Comparison of ENCODE assay signal across 14 cellular contexts in the genomic region with DNA sequence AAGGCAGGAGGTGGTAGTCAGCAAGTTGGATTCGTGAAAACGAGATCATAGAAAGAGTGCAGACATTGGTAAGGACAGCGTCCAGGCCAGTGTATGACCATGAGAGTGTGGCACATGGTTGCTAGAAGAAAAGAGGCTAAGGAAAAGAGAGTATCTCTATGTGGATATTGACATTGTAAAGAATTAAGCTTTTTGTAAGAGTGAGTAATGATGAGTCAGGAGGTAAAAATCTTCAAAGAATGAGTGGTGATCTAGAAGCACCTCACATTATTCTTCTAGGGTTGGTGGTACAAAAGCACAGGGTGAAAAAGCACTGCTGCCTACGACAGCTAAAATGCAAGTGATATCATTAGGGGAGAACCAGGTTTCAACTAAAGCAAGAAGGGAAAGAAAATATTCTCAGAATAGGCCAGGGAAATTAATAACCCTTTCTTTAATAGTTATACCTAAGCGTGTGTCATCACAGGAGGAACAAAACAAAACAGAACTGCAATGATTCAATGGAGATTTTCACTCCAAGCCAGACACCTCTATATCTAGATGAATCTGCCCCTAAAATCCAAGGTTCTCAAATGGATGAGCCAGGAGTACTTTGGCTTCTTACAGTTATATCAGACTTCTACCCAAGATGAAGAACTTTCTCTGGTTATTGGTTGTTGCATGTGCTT.
DNase-seq lines count a peak whose midpoint lies in the region; ATAC-seq and TF ChIP-seq lines count a peak whose summit lies in the region.
"Had no signal": no experiment of that assay in that cellular context is flagged by ENCODE, and none has a peak within 500 bp of the region (broad histone marks: within the 10 kb centered on the region; RNA-seq: fewer than 3 reads in every experiment).

No MANE protein-coding gene starts in this region.

- ATAC-seq in HCT116 (peak; percentile 75), GM18861 (IDR thresholded peaks at IDR 0.05; ENCODE audit: unreplicated experiment) (no peak), HG03342 (IDR thresholded peaks at IDR 0.05; ENCODE audit: unreplicated experiment) (no peak)

- no peaks in the 10 kb centered on the region for H3K9me2 ChIP-seq in HCT116 (ENCODE audit: insufficient read depth)

- DNase-seq in A172 (ENCODE audit: low spot score) (peak; percentile 79), HCT116 (ENCODE audit: low read depth, low spot score) (no peak), adipocyte (ENCODE audit: low read depth) (peak; percentile 30), fibroblast of villous mesenchyme (ENCODE audit: low read depth) (peak; percentile 9), H4 (ENCODE audit: low spot score) (no peak), superior temporal gyrus (ENCODE audit: extremely low spot score) (no peak)
- DNase-seq: activated gamma-delta T cell treated with Interleukin-2 at 50 U/mL for 16 hours, DMS153, Kasumi-1, NCI-H2081 treated with DMSO at 0.1 percent for 48 hours, nucleus accumbens, thyroid gland had no signal

- peak overlapping the region; percentile 78 for H2AFZ ChIP-seq in HCT116 (ENCODE audit: low read depth, low read length, poor library complexity, severe bottlenecking)

- CTCF ChIA-PET in HCT116 (lab: Charles Lee): no interaction called here

- TF ChIP-seq RAD21 in HCT116 (IDR thresholded peaks at IDR 0.05; ENCODE audit: low read depth): no peak

- TF ChIP-seq POLR2A in HCT116 (IDR thresholded peaks at IDR 0.05; ENCODE audit: borderline replicate concordance, extremely low read depth, insufficient read depth, insufficient read length): no peak

- H3K27me3 ChIP-seq in HCT116 (ENCODE audit: insufficient read depth, low read length) (no peaks in the 10 kb centered on the region), adipocyte (replicated peaks; ENCODE audit: control insufficient read depth, insufficient read depth, low read length) (no peaks in the 10 kb centered on the region)
- H3K27me3 ChIP-seq: thyroid gland had no signal

- POLR2A ChIA-PET in HCT116 (lab: Charles Lee): no interaction called here

- H3K9ac ChIP-seq in HCT116 (ENCODE audit: low read length) (no peak overlapping the region), adipocyte (ENCODE audit: low read length) (no peak overlapping the region)

- no TSS peak for BruUV-seq in HCT116 (replicated peaks; lab: Mats Ljungman, UMichigan)

- RAD21 ChIA-PET in HCT116 (lab: Charles Lee; ENCODE audit: low non-redundant PET in 1 of 2, low total read pairs in 2 of 2, uncharacterized antibody in 2 of 2, unreplicated experiment in 2 of 2): no interaction called here

- intact Hi-C loops in HCT116 (cut with micrococcal nuclease): no loop called here

- no peak overlapping the region for H3K4me3 ChIP-seq in HCT116 (replicated peaks in 1 of 2; ENCODE audit: low read depth in 1 of 2, low read length in 2 of 2)
- no peak overlapping the region for H3K4me3 ChIP-seq in adipocyte (ENCODE audit: low read length)
- H3K4me3 ChIP-seq in fibroblast of villous mesenchyme (ENCODE audit: low read depth, low read length): no peak overlapping the region
- H3K4me3 ChIP-seq: thyroid gland had no signal

- H3K4me2 ChIP-seq in HCT116 (ENCODE audit: low read length): peak overlapping the region; percentile 38

- no peak overlapping the region for H3K27ac ChIP-seq in HCT116 (ENCODE audit: low read depth, low read length)
- H3K27ac ChIP-seq: thyroid gland had no signal

- peaks cover 8 to 31% of the 10 kb centered on the region in 2 experiments; a peak in 3 of 4 replicates for H3K4me1 ChIP-seq in HCT116 (ENCODE audit: control insufficient read depth in 1 of 2, insufficient read depth in 2 of 2, low read length in 2 of 2)
- H3K4me1 ChIP-seq in adipocyte (ENCODE audit: control insufficient read depth, insufficient read depth, low read length): no peaks in the 10 kb centered on the region
- H3K4me1 ChIP-seq: thyroid gland had no signal

- H3K36me3 ChIP-seq in HCT116 (ENCODE audit: control insufficient read depth in 1 of 2, insufficient read depth in 2 of 2, low read length in 2 of 2) (no peaks in the 10 kb centered on the region), adipocyte (ENCODE audit: control insufficient read depth, insufficient read depth, low read length, severe bottlenecking) (no peaks in the 10 kb centered on the region)
- H3K36me3 ChIP-seq: thyroid gland had no signal

- no peaks in the 10 kb centered on the region for H4K20me1 ChIP-seq in HCT116 (ENCODE audit: insufficient read depth)

- H3K9me3 ChIP-seq in HCT116 (ENCODE audit: control insufficient read depth in 1 of 2, insufficient read depth in 1 of 2, low read depth in 1 of 2, low read length in 2 of 2) (no peaks in the 10 kb centered on the region), adipocyte (ENCODE audit: control insufficient read depth, low read length) (no peaks in the 10 kb centered on the region)
- H3K9me3 ChIP-seq: thyroid gland had no signal

- no peak for TF ChIP-seq CTCF in HCT116 (IDR thresholded peaks at IDR 0.05 in 2 of 3, conservative IDR thresholded peaks at IDR 0.05 in 1 of 3; ENCODE audit: borderline replicate concordance in 1 of 3, insufficient read depth in 1 of 3, low read depth in 2 of 3, low read length in 2 of 3)
- TF ChIP-seq CTCF in fibroblast of villous mesenchyme (IDR thresholded peaks at IDR 0.05; ENCODE audit: insufficient read depth, low read depth, low read length): no peak

- no peaks in the 10 kb centered on the region for H3K79me2 ChIP-seq in HCT116 (ENCODE audit: insufficient read depth, low read length)

TF ChIP-seq in HCT116, 20 proteins besides CTCF, POLR2A, EP300 and RAD21:
- peak; percentile 38; the same call in 1 of the 2 replicates for TF ChIP-seq SP1 (IDR thresholded peaks at IDR 0.05; ENCODE audit: low read depth)
- no peak for TF ChIP-seq SRF (IDR thresholded peaks at IDR 0.05; ENCODE audit: low read depth)
- no peak; the same call in 1 of the 2 replicates for TF ChIP-seq CBX3 (IDR thresholded peaks at IDR 0.05; ENCODE audit: low read depth)
- no peak for TF ChIP-seq ZFX (IDR thresholded peaks at IDR 0.05)
- peak; percentile 76 for TF ChIP-seq JUND (IDR thresholded peaks at IDR 0.05)
- TF ChIP-seq YY1 (IDR thresholded peaks at IDR 0.05; ENCODE audit: extremely low read depth, insufficient replicate concordance, low read depth, low read length): no peak
- no peak for TF ChIP-seq REST (IDR thresholded peaks at IDR 0.05; ENCODE audit: low read depth)
- TF ChIP-seq, protein P1, sequence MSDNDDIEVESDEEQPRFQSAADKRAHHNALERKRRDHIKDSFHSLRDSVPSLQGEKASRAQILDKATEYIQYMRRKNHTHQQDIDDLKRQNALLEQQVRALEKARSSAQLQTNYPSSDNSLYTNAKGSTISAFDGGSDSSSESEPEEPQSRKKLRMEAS (IDR thresholded peaks at IDR 0.05): peak; percentile 62
- peak; percentile 86 for TF ChIP-seq FOSL1 (IDR thresholded peaks at IDR 0.05; ENCODE audit: low read depth)
- no peak for TF ChIP-seq EZH2 (IDR thresholded peaks at IDR 0.05)
TF ChIP-seq in HCT116: peak in this region for 4.

Comparison
In these comparisons a context has a peak if more than half of its experiments do, and no peak if none do; other contexts are left out.
1. DNase-seq: peak in A172 (single experiment), adipocyte (single experiment) and fibroblast of villous mesenchyme (single experiment); none in HCT116 (single experiment), H4 (single experiment) and superior temporal gyrus (single experiment).